In the genomic region with DNA sequence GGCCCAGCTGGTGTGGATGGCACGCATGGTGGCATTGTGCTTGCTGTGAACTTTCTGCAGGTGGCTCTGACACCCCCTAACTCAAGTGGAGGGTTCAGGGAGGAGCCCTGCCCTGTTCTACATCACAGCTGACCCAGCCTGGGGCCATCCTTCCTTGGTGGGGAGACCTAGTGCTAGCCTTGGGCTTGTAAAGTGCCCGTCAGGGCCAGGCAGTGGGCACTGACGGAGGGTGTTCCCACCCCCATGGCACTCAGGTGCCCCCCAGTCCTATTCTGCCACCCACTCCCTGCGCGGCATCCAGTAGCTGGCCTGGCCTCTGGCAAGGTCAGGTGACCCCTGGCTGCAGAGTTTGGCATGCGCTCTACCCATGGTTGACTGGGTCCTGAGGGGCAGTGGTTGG, we compare ENCODE assay signal across 6 cellular contexts. TPM values are rescaled to one million over a fixed set of nuclear protein-coding genes. Genes with fewer than 3 reads are reported as not detected.
"Had no signal": no experiment of that assay in that cellular context is flagged by ENCODE, and none has a peak within 500 bp of the region (broad histone marks: within the 10 kb centered on the region; RNA-seq: fewer than 3 reads in every experiment).

No MANE protein-coding gene starts in this region.

RNA-seq across cellular contexts. Expression of gene RIMBP3B, which starts 57.6 kb away (rescaled TPM):
- total RNA-seq: gastrocnemius medialis, left ventricle myocardium inferior, mononuclear cell, osteoblast, skeletal muscle tissue, thoracic aorta had no signal
